Comparison of ENCODE assay signal across 8 cellular contexts in the genomic region with DNA sequence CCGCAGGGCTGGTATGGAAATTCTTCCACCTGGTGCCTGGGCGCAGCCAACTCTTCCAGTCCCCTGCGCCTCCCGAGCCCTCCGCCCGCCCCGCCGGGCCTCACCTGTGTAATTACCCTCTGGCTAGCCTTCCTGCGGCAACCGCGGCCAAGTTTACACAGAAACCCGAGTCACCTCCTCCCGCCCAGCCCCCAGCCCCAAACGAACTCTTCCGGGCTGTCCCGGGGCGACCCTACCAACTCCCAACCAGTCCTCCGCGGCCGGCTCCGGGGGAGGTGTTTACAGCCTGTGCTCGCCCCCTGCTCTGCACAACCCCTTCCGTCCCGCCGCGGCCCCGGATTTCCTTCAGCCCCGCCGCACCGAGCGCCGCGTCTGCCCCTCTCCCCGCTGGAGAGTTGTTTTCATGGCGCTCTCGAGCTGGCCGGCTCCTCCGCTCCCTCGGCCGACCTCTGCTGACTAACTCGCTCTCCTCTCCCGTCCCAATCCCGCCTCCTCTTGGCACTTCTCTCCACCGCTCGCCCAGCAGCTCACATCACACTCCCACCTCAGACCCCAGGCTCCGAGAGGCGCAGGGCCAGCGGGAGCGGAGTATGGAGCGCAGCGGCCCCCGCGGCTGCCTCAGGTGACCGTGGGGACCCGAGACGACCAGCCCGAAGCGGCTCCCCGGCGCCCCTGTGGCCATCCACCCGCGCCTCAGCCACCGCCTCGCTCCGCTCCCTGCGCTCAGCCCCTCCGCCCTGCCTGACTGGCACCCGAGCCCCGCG. TPM values are rescaled to one million over a fixed set of nuclear protein-coding genes. Genes with fewer than 3 reads are reported as not detected.
A peak's percentile ranks its signal among the peaks of the same experiment; 100 is the strongest.
DNase-seq lines count a peak whose midpoint lies in the region; ATAC-seq lines count a peak whose summit lies in the region.

No MANE protein-coding gene starts in this region.

- H3K79me1 ChIP-seq in mesenchymal stem cell (replicated peaks; ENCODE audit: low read length, poor library complexity, severe bottlenecking) = peaks cover 4% of the 10 kb centered on the region

- no peaks in the 10 kb centered on the region for H3K27me3 Mint-ChIP-seq in activated CD8-positive, alpha-beta T cell treated with anti-CD3 and anti-CD28 coated beads, Interleukin-2, amount 10 ng/mL, durations not matched to agents 7 days and 5 days (ENCODE audit: low read depth)

- H2BK12ac ChIP-seq in mesenchymal stem cell (ENCODE audit: low read length in 2 of 2) = peak overlapping the region in 1 of 2 experiments; percentile 47

- CTCF ChIA-PET in activated CD8-positive, alpha-beta T cell treated with anti-CD3 and anti-CD28 coated beads, Interleukin-2, amount 10 ng/mL, durations not matched to agents 7 days and 5 days (lab: Charles Lee) = interaction anchor here (0.6 to 1.8 kb wide), 3 partner anchors 14 to 417 kb away, joined by 3 to 5 read pairs (median 3); no protein-coding TSS in a partner anchor

- POLR2A ChIA-PET in activated CD8-positive, alpha-beta T cell treated with anti-CD3 and anti-CD28 coated beads, Interleukin-2, amount 10 ng/mL, durations not matched to agents 7 days and 5 days (lab: Charles Lee) = interaction anchor here (0.7 to 1.7 kb wide), 5 partner anchors 9 to 55 kb away, joined by 3 to 7 read pairs (median 3); no protein-coding TSS in a partner anchor

- H2BK5ac ChIP-seq in mesenchymal stem cell (ENCODE audit: low read depth, low read length, poor library complexity, severe bottlenecking) = peak overlapping the region; percentile 57

- peak overlapping the region; percentile 68 to 89 for H3K4me3 ChIP-seq in mesenchymal stem cell (ENCODE audit: insufficient read depth in 1 of 2, low read depth in 1 of 2, low read length in 2 of 2)

- peak; percentile 20 for ATAC-seq in HG02870 (IDR thresholded peaks at IDR 0.05; ENCODE audit: unreplicated experiment)
- peak; percentile 66 for ATAC-seq in activated CD8-positive, alpha-beta T cell treated with anti-CD3 and anti-CD28 coated beads, Interleukin-2, amount 10 ng/mL, durations not matched to agents 7 days and 5 days

- H3K27ac ChIP-seq in mesenchymal stem cell (ENCODE audit: low read length, poor library complexity, severe bottlenecking) = peak overlapping the region; percentile 53

- peak overlapping the region; percentile 6 for H2BK15ac ChIP-seq in mesenchymal stem cell (ENCODE audit: low read depth, poor library complexity, severe bottlenecking)

- H3K23ac ChIP-seq in mesenchymal stem cell (ENCODE audit: low read length in 2 of 2) = peak overlapping the region in 1 of 2 experiments; percentile 96

- H2BK120ac ChIP-seq in mesenchymal stem cell (ENCODE audit: low read depth, low read length) = peak overlapping the region; percentile 24

- H3K4me2 ChIP-seq in mesenchymal stem cell (ENCODE audit: low read length, poor library complexity, severe bottlenecking) = peak overlapping the region; percentile 90

- H3K36me3 ChIP-seq in mesenchymal stem cell (ENCODE audit: control insufficient read depth in 1 of 2, insufficient read depth in 2 of 2, low read depth in 1 of 2, low read length in 2 of 2) = peaks cover 3 to 37% of the 10 kb centered on the region in 2 experiments

- no peaks in the 10 kb centered on the region for H3K9me3 ChIP-seq in mesenchymal stem cell (ENCODE audit: control insufficient read depth, low read length)

- no peaks in the 10 kb centered on the region for H3K27me3 ChIP-seq in mesenchymal stem cell (ENCODE audit: control insufficient read depth in 1 of 2, insufficient read depth in 1 of 2, low read length in 2 of 2)

- DNase-seq in NCI-H2081 (lab: John Stamatoyannopoulos, UW) = peak; percentile 65 to 81
- DNase-seq in NCI-H2081 treated with DMSO at 0.1 percent for 48 hours (lab: John Stamatoyannopoulos, UW) = no peak
- DNase-seq in NCI-H460 (ENCODE audit: extremely low read depth, low read depth) = peak; percentile 40
- DNase-seq in activated CD8-positive, alpha-beta T cell treated with anti-CD3 and anti-CD28 coated beads, Interleukin-2, amount 10 ng/mL, durations not matched to agents 7 days and 5 days = peak; percentile 78
- peak; percentile 38 for DNase-seq in effector CD8-positive, alpha-beta T cell (lab: John Stamatoyannopoulos, UW)
- peak; percentile 77 for DNase-seq in mesenchymal stem cell
- DNase-seq in stimulated activated CD8-positive, alpha-beta memory T cell treated with anti-CD3 and anti-CD28 coated beads, Interleukin-15, amount 100 ng/mL, for 4 hours (ENCODE audit: low read depth in 2 of 2) = peak; percentile 22 to 23

- H2AK5ac ChIP-seq in mesenchymal stem cell (ENCODE audit: low read length, severe bottlenecking) = no peak overlapping the region

- H3K18ac ChIP-seq in mesenchymal stem cell (ENCODE audit: low read depth in 1 of 2, low read length in 2 of 2) = peak overlapping the region; percentile 73 to 98

- peaks cover 44% of the 10 kb centered on the region for H3K4me1 Mint-ChIP-seq in activated CD8-positive, alpha-beta T cell treated with anti-CD3 and anti-CD28 coated beads, Interleukin-2, amount 10 ng/mL, durations not matched to agents 7 days and 5 days (ENCODE audit: low read depth)

- under 1% methylated on average over 66 of the region's 70 CpGs for WGBS in mesenchymal stem cell

- peak overlapping the region; percentile 12 for H4K8ac ChIP-seq in mesenchymal stem cell (ENCODE audit: low read length)

- H3K9me3 Mint-ChIP-seq in activated CD8-positive, alpha-beta T cell treated with anti-CD3 and anti-CD28 coated beads, Interleukin-2, amount 10 ng/mL, durations not matched to agents 7 days and 5 days (ENCODE audit: insufficient read depth) = no peaks in the 10 kb centered on the region

- peak overlapping the region; percentile 98 for H3K27ac Mint-ChIP-seq in activated CD8-positive, alpha-beta T cell treated with anti-CD3 and anti-CD28 coated beads, Interleukin-2, amount 10 ng/mL, durations not matched to agents 7 days and 5 days

- peak overlapping the region; percentile 96 for H3K9ac ChIP-seq in mesenchymal stem cell (ENCODE audit: low read length)

- H2AFZ ChIP-seq in mesenchymal stem cell (ENCODE audit: low read depth, low read length) = peak overlapping the region; percentile 74

- H3K4ac ChIP-seq in mesenchymal stem cell (ENCODE audit: low read depth in 1 of 2, low read length in 2 of 2) = peak overlapping the region in 1 of 2 experiments; percentile 44

- peak overlapping the region in 1 of 2 experiments; percentile 77 for H3K14ac ChIP-seq in mesenchymal stem cell (ENCODE audit: low read length in 2 of 2)

- H3K36me3 Mint-ChIP-seq in activated CD8-positive, alpha-beta T cell treated with anti-CD3 and anti-CD28 coated beads, Interleukin-2, amount 10 ng/mL, durations not matched to agents 7 days and 5 days (ENCODE audit: low read depth) = peaks cover 24% of the 10 kb centered on the region

- H4K91ac ChIP-seq in mesenchymal stem cell (ENCODE audit: low read length) = peak overlapping the region; percentile 1

- no peaks in the 10 kb centered on the region for H3K4me1 ChIP-seq in mesenchymal stem cell (ENCODE audit: control insufficient read depth, insufficient read depth, low read depth, low read length)

- peak overlapping the region; percentile 99 for H3K4me3 Mint-ChIP-seq in activated CD8-positive, alpha-beta T cell treated with anti-CD3 and anti-CD28 coated beads, Interleukin-2, amount 10 ng/mL, durations not matched to agents 7 days and 5 days

RNA-seq across cellular contexts. Expression of a gene that starts 0.5 kb away (rescaled TPM):
- 7.1 and 8.7 TPM in 2 replicates for total RNA-seq in NCI-H460 (2014; rRNA removed; shearing (Covaris generic))
- polyA plus RNA-seq in NCI-H460 (2014; cell fraction: nucleus; rRNA removed) = 7.0 and 13.6 TPM in 2 replicates
- total RNA-seq in activated CD8-positive, alpha-beta T cell treated with anti-CD3 and anti-CD28 coated beads, Interleukin-2, amount 10 ng/mL, durations not matched to agents 7 days and 5 days = 10 to 100 TPM; 29.2 to 30.5 TPM
- 12.8 TPM for polyA plus RNA-seq in mesenchymal stem cell (2013, experiment 1 of 2)
- 12.2 TPM for polyA plus RNA-seq in mesenchymal stem cell (2013, experiment 2 of 2)
